21 cellular contexts compared by ENCODE assay signal in genomic region chr14:74754899-74755298, GRCh38.
"Had no signal": no experiment of that assay in that cellular context is flagged by ENCODE, and none has a peak within 500 bp of the region (broad histone marks: within the 10 kb centered on the region; RNA-seq: fewer than 3 reads in every experiment).

No MANE protein-coding gene starts in this region.

- DNase-seq: NCI-H1092, NCI-H1105 treated with DMSO at 0.1 percent for 48 hours, NCI-H1417 treated with DMSO at 0.1 percent for 48 hours, NCI-H146, NCI-H1694 treated with DMSO at 0.1 percent for 48 hours, NCI-H1930, NCI-H2081, NCI-H2107, NCI-H2227 treated with DMSO at 0.1 percent for 48 hours, NCI-H524, NCI-H526 treated with DMSO at 0.1 percent for 48 hours, NCI-H748 treated with DMSO at 0.1 percent for 48 hours, Right ventricle myocardium superior, RPMI8226, SIG-M5 had no signal

- H3K27me3 ChIP-seq: SJSA1 had no signal

- H3K9me3 ChIP-seq: SJSA1 had no signal

- H3K36me3 ChIP-seq: SJSA1 had no signal

- H3K4me2 ChIP-seq: KMS-11 had no signal

- H3K4me1 ChIP-seq: SJSA1 had no signal

- H3K27ac ChIP-seq: HL-60, KMS-11, SJSA1, SK-N-MC had no signal

- ATAC-seq: HepG2 had no signal

- H3K9ac ChIP-seq: KMS-11 had no signal

- H3K4me3 ChIP-seq: SJSA1, SK-N-MC had no signal

- FAIRE-seq: HepG2, RCC 7860 had no signal
